Comparison of ENCODE assay signal across 1 cellular context in the genomic region with DNA sequence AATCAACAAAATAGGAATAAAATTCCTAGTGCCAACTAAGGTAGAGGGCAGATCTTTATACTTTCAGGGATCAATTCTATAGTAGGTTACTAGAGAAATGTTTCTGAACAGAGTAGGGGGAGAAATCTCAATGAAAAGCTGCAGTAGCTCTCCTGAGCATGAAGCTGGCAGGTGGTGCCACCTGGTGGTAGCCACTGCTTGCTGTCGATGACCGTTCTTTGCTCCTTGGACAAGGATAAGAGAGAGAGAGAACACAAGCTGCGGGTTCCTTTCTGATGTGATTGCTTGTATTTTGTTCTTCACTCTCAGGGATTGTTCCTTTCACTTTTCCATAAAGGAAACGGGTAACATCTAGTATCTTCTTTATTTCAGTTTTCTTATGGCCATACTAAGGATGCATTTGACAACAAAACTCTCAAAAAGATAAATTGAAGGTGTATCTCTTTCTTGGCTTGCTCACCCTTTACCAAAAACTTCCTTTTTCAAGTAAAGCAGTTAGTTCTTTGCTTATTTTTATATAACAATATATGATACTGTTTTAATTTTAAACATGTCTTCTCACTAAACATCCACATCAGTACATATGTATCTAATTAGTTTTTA.
TF ChIP-seq lines count a peak whose summit lies in the region.

No MANE protein-coding gene starts in this region.

TF ChIP-seq in HepG2, 621 proteins besides CTCF, POLR2A, EP300 and RAD21 (continued from another document and continues in another):
- TF ChIP-seq ZBTB10 (CRISPR knock-in tag; IDR thresholded peaks at IDR 0.05; ENCODE audit: borderline replicate concordance) (no peak), ELF3 (CRISPR knock-in tag; IDR thresholded peaks at IDR 0.05) (peak; percentile 57; the same call in 1 of the 2 replicates), ZBTB14 (CRISPR knock-in tag; IDR thresholded peaks at IDR 0.05) (no peak), PRPF4 (IDR thresholded peaks at IDR 0.05; ENCODE audit: low read depth, low read length, poor library complexity, severe bottlenecking) (no peak), ZFP41 (CRISPR knock-in tag; IDR thresholded peaks at IDR 0.05; ENCODE audit: borderline replicate concordance) (no peak), NFATC3 (CRISPR knock-in tag; IDR thresholded peaks at IDR 0.05) (no peak), E2F1 (CRISPR knock-in tag; IDR thresholded peaks at IDR 0.05) (no peak), TFDP2 (CRISPR knock-in tag; IDR thresholded peaks at IDR 0.05) (no peak), HMGA1 (CRISPR knock-in tag; conservative IDR thresholded peaks at IDR 0.05) (no peak), ZNF780A (CRISPR knock-in tag; IDR thresholded peaks at IDR 0.05) (no peak), BHLHE40 (IDR thresholded peaks at IDR 0.05; ENCODE audit: low read length) (peak; percentile 41; the same call in 1 of the 2 replicates), JUNB (CRISPR knock-in tag; IDR thresholded peaks at IDR 0.05; ENCODE audit: borderline replicate concordance) (no peak), E2F2 (CRISPR knock-in tag; IDR thresholded peaks at IDR 0.05; ENCODE audit: borderline replicate concordance) (no peak), RBFOX2 (IDR thresholded peaks at IDR 0.05; ENCODE audit: low read depth, low read length) (no peak), YY1 (IDR thresholded peaks at IDR 0.05; ENCODE audit: insufficient read depth, insufficient replicate concordance, low read depth, low read length) (peak; percentile 38), ZNF296 (CRISPR knock-in tag; conservative IDR thresholded peaks at IDR 0.05) (no peak), ZNF614 (CRISPR knock-in tag; IDR thresholded peaks at IDR 0.05; ENCODE audit: borderline replicate concordance) (0 out of 2 replicates have a peak, but pooled peaks have one; percentile 40), ZNF234 (CRISPR knock-in tag; conservative IDR thresholded peaks at IDR 0.05) (no peak), SALL1 (CRISPR knock-in tag; IDR thresholded peaks at IDR 0.05) (0 out of 2 replicates have a peak, but pooled peaks have one; percentile 22), AHR (CRISPR knock-in tag; IDR thresholded peaks at IDR 0.05) (no peak), GABPB1 (CRISPR knock-in tag; IDR thresholded peaks at IDR 0.05) (no peak), ZNF30 (CRISPR knock-in tag; IDR thresholded peaks at IDR 0.05) (no peak), ZSCAN29 (CRISPR knock-in tag; conservative IDR thresholded peaks at IDR 0.05) (0 out of 2 replicates have a peak, but pooled peaks have one; percentile 56), GFI1 (CRISPR knock-in tag; IDR thresholded peaks at IDR 0.05; ENCODE audit: borderline replicate concordance) (no peak), ERF (CRISPR knock-in tag; IDR thresholded peaks at IDR 0.05) (peak; percentile 63; the same call in 1 of the 2 replicates), HCFC1 (IDR thresholded peaks at IDR 0.05; ENCODE audit: low read depth, low read length) (no peak), ZNF703 (CRISPR knock-in tag; IDR thresholded peaks at IDR 0.05; ENCODE audit: borderline replicate concordance) (no peak), SMC3 (IDR thresholded peaks at IDR 0.05; ENCODE audit: low read length) (peak; percentile 98), ZNF260 (CRISPR knock-in tag; IDR thresholded peaks at IDR 0.05; ENCODE audit: borderline replicate concordance, low read depth) (no peak), ZC3H13 (CRISPR knock-in tag; IDR thresholded peaks at IDR 0.05) (no peak), POGZ (CRISPR knock-in tag; IDR thresholded peaks at IDR 0.05) (no peak), NFYC (CRISPR knock-in tag; IDR thresholded peaks at IDR 0.05) (no peak), DMAP1 (CRISPR knock-in tag; IDR thresholded peaks at IDR 0.05) (no peak), THAP11 (CRISPR knock-in tag; IDR thresholded peaks at IDR 0.05) (peak; percentile 44; the same call in 1 of the 2 replicates), YEATS2 (CRISPR knock-in tag; IDR thresholded peaks at IDR 0.05; ENCODE audit: borderline replicate concordance) (no peak), RBAK (CRISPR knock-in tag; IDR thresholded peaks at IDR 0.05) (no peak), ZNF563 (CRISPR knock-in tag; IDR thresholded peaks at IDR 0.05) (no peak), SNAPC5 (CRISPR knock-in tag; IDR thresholded peaks at IDR 0.05; ENCODE audit: borderline replicate concordance) (no peak), MIER3 (CRISPR knock-in tag; IDR thresholded peaks at IDR 0.05; ENCODE audit: borderline replicate concordance) (peak; percentile 50; the same call in 1 of the 2 replicates), ATF2 (CRISPR knock-in tag; IDR thresholded peaks at IDR 0.05) (no peak)
- TF ChIP-seq, protein P1, sequence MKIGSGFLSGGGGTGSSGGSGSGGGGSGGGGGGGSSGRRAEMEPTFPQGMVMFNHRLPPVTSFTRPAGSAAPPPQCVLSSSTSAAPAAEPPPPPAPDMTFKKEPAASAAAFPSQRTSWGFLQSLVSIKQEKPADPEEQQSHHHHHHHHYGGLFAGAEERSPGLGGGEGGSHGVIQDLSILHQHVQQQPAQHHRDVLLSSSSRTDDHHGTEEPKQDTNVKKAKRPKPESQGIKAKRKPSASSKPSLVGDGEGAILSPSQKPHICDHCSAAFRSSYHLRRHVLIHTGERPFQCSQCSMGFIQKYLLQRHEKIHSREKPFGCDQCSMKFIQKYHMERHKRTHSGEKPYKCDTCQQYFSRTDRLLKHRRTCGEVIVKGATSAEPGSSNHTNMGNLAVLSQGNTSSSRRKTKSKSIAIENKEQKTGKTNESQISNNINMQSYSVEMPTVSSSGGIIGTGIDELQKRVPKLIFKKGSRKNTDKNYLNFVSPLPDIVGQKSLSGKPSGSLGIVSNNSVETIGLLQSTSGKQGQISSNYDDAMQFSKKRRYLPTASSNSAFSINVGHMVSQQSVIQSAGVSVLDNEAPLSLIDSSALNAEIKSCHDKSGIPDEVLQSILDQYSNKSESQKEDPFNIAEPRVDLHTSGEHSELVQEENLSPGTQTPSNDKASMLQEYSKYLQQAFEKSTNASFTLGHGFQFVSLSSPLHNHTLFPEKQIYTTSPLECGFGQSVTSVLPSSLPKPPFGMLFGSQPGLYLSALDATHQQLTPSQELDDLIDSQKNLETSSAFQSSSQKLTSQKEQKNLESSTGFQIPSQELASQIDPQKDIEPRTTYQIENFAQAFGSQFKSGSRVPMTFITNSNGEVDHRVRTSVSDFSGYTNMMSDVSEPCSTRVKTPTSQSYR (CRISPR knock-in tag; IDR thresholded peaks at IDR 0.05; ENCODE audit: borderline replicate concordance): peak; percentile 15; the same call in 1 of the 2 replicates
- TF ChIP-seq, protein P2, sequence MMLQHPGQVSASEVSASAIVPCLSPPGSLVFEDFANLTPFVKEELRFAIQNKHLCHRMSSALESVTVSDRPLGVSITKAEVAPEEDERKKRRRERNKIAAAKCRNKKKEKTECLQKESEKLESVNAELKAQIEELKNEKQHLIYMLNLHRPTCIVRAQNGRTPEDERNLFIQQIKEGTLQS (CRISPR knock-in tag; IDR thresholded peaks at IDR 0.05): no peak
- TF ChIP-seq, protein P3, sequence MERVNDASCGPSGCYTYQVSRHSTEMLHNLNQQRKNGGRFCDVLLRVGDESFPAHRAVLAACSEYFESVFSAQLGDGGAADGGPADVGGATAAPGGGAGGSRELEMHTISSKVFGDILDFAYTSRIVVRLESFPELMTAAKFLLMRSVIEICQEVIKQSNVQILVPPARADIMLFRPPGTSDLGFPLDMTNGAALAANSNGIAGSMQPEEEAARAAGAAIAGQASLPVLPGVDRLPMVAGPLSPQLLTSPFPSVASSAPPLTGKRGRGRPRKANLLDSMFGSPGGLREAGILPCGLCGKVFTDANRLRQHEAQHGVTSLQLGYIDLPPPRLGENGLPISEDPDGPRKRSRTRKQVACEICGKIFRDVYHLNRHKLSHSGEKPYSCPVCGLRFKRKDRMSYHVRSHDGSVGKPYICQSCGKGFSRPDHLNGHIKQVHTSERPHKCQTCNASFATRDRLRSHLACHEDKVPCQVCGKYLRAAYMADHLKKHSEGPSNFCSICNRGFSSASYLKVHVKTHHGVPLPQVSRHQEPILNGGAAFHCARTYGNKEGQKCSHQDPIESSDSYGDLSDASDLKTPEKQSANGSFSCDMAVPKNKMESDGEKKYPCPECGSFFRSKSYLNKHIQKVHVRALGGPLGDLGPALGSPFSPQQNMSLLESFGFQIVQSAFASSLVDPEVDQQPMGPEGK (CRISPR knock-in tag; IDR thresholded peaks at IDR 0.05): peak; percentile 37; the same call in 1 of the 2 replicates
